In genomic region chr14:88819674-88820073, GRCh38 we compare ENCODE assay signal across 2 cellular contexts. TPM values are rescaled to one million over a fixed set of nuclear protein-coding genes. Genes with fewer than 3 reads are reported as not detected.
"Had no signal": no experiment of that assay in that cellular context is flagged by ENCODE, and none has a peak within 500 bp of the region (broad histone marks: within the 10 kb centered on the region; RNA-seq: fewer than 3 reads in every experiment).

No MANE protein-coding gene starts in this region.

RNA-seq across cellular contexts. Expression of gene EML5, which starts 26.9 kb away (rescaled TPM):
- total RNA-seq: endothelial cell of umbilical vein, glomerular endothelial cell had no signal
- polyA plus RNA-seq: endothelial cell of umbilical vein had no signal
